12 cellular contexts compared by ENCODE assay signal in the genomic region with DNA sequence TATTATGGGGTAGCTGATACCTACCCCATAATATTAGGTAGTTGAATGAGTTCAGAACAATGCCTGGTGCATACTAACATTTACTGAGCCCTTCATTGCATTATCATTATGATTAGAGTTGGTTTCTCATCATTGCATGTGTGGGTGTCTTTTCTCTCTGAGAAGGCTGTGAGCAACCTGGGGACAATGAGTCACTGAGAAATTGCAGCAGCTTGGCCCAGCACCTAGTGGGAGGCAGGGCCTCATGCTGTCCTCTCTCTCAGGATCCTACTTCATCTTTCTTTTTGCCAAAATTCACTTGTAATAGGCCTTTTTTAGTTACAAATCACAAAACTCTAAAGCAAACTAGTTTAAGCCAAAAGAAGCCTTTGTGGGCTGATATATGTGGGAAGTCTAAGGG. TPM values are rescaled to one million over a fixed set of nuclear protein-coding genes. Genes with fewer than 3 reads are reported as not detected.
DNase-seq lines count a peak whose midpoint lies in the region; ATAC-seq and TF ChIP-seq lines count a peak whose summit lies in the region.
"Had no signal": no experiment of that assay in that cellular context is flagged by ENCODE, and none has a peak within 500 bp of the region (broad histone marks: within the 10 kb centered on the region; RNA-seq: fewer than 3 reads in every experiment).

No MANE protein-coding gene starts in this region.

- H3K9me3 ChIP-seq in gastroesophageal sphincter (peaks cover 0 to 1% (median 0%) of the 10 kb centered on the region in 3 donors), endodermal cell (ENCODE audit: control insufficient read depth, low read length) (no peaks in the 10 kb centered on the region)
- no peaks in the 10 kb centered on the region for H3K9me3 ChIP-seq in CD8-positive, alpha-beta T cell (ENCODE audit: low read length)
- H3K9me3 ChIP-seq: heart right ventricle had no signal

- no peaks in the 10 kb centered on the region for H3K27me3 Mint-ChIP-seq in stimulated activated naive B cell treated with anti-CD40 and anti-IgM and Interleukin-4, amounts not matched to agents 10 μg/mL and 1 μg/mL and 100 μg/mL, for 72 hours
- H3K27me3 Mint-ChIP-seq in CD8-positive, alpha-beta T cell (ENCODE audit: low read depth) = no peaks in the 10 kb centered on the region
- no peaks in the 10 kb centered on the region for H3K27me3 Mint-ChIP-seq in endodermal cell (ENCODE audit: insufficient read depth)
- H3K27me3 Mint-ChIP-seq: CD8-positive, alpha-beta memory T cell had no signal

- peaks cover 63 to 74% of the 10 kb centered on the region in 2 donors for H3K4me1 Mint-ChIP-seq in stimulated activated naive B cell treated with anti-CD40 and anti-IgM and Interleukin-4, amounts not matched to agents 10 μg/mL and 1 μg/mL and 100 μg/mL, for 72 hours
- H3K4me1 Mint-ChIP-seq in CD8-positive, alpha-beta T cell (ENCODE audit: low read depth) = peaks cover 50% of the 10 kb centered on the region
- peaks cover 4% of the 10 kb centered on the region for H3K4me1 Mint-ChIP-seq in endodermal cell

- H3K9me3 Mint-ChIP-seq in stimulated activated naive B cell treated with anti-CD40 and anti-IgM and Interleukin-4, amounts not matched to agents 10 μg/mL and 1 μg/mL and 100 μg/mL, for 72 hours = no peaks in the 10 kb centered on the region
- H3K9me3 Mint-ChIP-seq in CD8-positive, alpha-beta T cell = no peaks in the 10 kb centered on the region
- H3K9me3 Mint-ChIP-seq in endodermal cell = no peaks in the 10 kb centered on the region
- H3K9me3 Mint-ChIP-seq: CD8-positive, alpha-beta memory T cell had no signal

- POLR2A ChIA-PET in CD8-positive, alpha-beta T cell (lab: Charles Lee) = no interaction called here

- no peak overlapping the region for H3K4me3 ChIP-seq in gastroesophageal sphincter
- no peak overlapping the region for H3K4me3 ChIP-seq in CD8-positive, alpha-beta T cell (ENCODE audit: low read depth, low read length)
- H3K4me3 ChIP-seq in endodermal cell (ENCODE audit: low read length) = no peak overlapping the region
- H3K4me3 ChIP-seq: heart right ventricle had no signal

- no peaks in the 10 kb centered on the region for H3K27me3 ChIP-seq in gastroesophageal sphincter
- no peaks in the 10 kb centered on the region for H3K27me3 ChIP-seq in CD8-positive, alpha-beta T cell (ENCODE audit: insufficient read depth, low read length)
- H3K27me3 ChIP-seq in endodermal cell (ENCODE audit: control insufficient read depth, insufficient read depth, low read length, poor library complexity, severe bottlenecking) = no peaks in the 10 kb centered on the region
- H3K27me3 ChIP-seq: heart right ventricle had no signal

- H3K4me3 Mint-ChIP-seq in stimulated activated naive B cell treated with anti-CD40 and anti-IgM and Interleukin-4, amounts not matched to agents 10 μg/mL and 1 μg/mL and 100 μg/mL, for 72 hours = peak overlapping the region; percentile 2 to 44
- no peak overlapping the region for H3K4me3 Mint-ChIP-seq in CD8-positive, alpha-beta T cell
- H3K4me3 Mint-ChIP-seq in endodermal cell = no peak overlapping the region

- H3K36me3 ChIP-seq in gastroesophageal sphincter (peaks cover 0 to 42% of the 10 kb centered on the region in 2 donors), endodermal cell (ENCODE audit: control insufficient read depth, insufficient read depth, low read length) (peaks cover 15% of the 10 kb centered on the region)
- no peaks in the 10 kb centered on the region for H3K36me3 ChIP-seq in CD8-positive, alpha-beta T cell (ENCODE audit: insufficient read depth, low read length)

- H3K4me1 ChIP-seq in gastroesophageal sphincter = peaks cover 0 to 15% (median 0%) of the 10 kb centered on the region in 3 donors
- peaks cover 43% of the 10 kb centered on the region for H3K4me1 ChIP-seq in CD8-positive, alpha-beta T cell (ENCODE audit: insufficient read depth, low read length)
- no peaks in the 10 kb centered on the region for H3K4me1 ChIP-seq in endodermal cell (ENCODE audit: control insufficient read depth, insufficient read depth, low read length)

- H3K36me3 Mint-ChIP-seq in stimulated activated naive B cell treated with anti-CD40 and anti-IgM and Interleukin-4, amounts not matched to agents 10 μg/mL and 1 μg/mL and 100 μg/mL, for 72 hours = peaks cover 24 to 25% of the 10 kb centered on the region in 2 donors
- H3K36me3 Mint-ChIP-seq in CD8-positive, alpha-beta T cell = peaks cover 20% of the 10 kb centered on the region
- peaks cover 29% of the 10 kb centered on the region for H3K36me3 Mint-ChIP-seq in endodermal cell (ENCODE audit: low read depth)

- no peak for TF ChIP-seq CTCF in gastroesophageal sphincter (IDR thresholded peaks at IDR 0.05)
- TF ChIP-seq CTCF in CD8-positive, alpha-beta T cell (IDR thresholded peaks at IDR 0.05) = no peak
- no peak for TF ChIP-seq CTCF in endodermal cell (conservative IDR thresholded peaks at IDR 0.05)

- no peak overlapping the region for H3K9ac ChIP-seq in endodermal cell (ENCODE audit: extremely low read depth, low read length, poor library complexity, severe bottlenecking)

- intact Hi-C loops in CD8-positive, alpha-beta T cell (cut with DNase I, micrococcal nuclease) = no loop called here

- CTCF ChIA-PET in CD8-positive, alpha-beta T cell (lab: Charles Lee) = interaction anchor here (0.6 kb wide), 1 partner anchor 10 kb away, joined by 3 read pairs; no protein-coding TSS in a partner anchor

- H3K27ac ChIP-seq in gastroesophageal sphincter (no peak overlapping the region), endodermal cell (ENCODE audit: low read depth, low read length) (no peak overlapping the region)
- no peak overlapping the region for H3K27ac ChIP-seq in CD8-positive, alpha-beta T cell (ENCODE audit: low read depth, low read length)
- H3K27ac ChIP-seq: VCaP had no signal

- DNase-seq in activated CD4-positive, alpha-beta T cell treated with anti-CD3 and anti-CD28 coated beads for 4 hours = peak; percentile 48 to 57
- DNase-seq in activated CD4-positive, alpha-beta T cell treated with anti-CD3 and anti-CD28 coated beads, Interleukin-2, amount 50 U/mL, for 1 hour = no peak
- DNase-seq in activated CD8-positive, alpha-beta memory T cell treated with anti-CD3 and anti-CD28 coated beads, Interleukin-2, amount 50 U/mL, for 48 hours = peak; percentile 73
- DNase-seq in stimulated activated naive B cell treated with anti-CD40 and anti-IgM and Interleukin-4, amounts not matched to agents 10 μg/mL and 1 μg/mL and 100 μg/mL, for 72 hours = peak; percentile 48
- DNase-seq in CD8-positive, alpha-beta T cell = no peak
- no peak for DNase-seq in endodermal cell
- DNase-seq in HT-29 (ENCODE audit: low spot score) = no peak
- DNase-seq: heart right ventricle, NCI-H1092 treated with DMSO at 0.1 percent for 48 hours had no signal

- peak overlapping the region; percentile 98 for H3K27ac Mint-ChIP-seq in stimulated activated naive B cell treated with anti-CD40 and anti-IgM and Interleukin-4, amounts not matched to agents 10 μg/mL and 1 μg/mL and 100 μg/mL, for 72 hours
- no peak overlapping the region for H3K27ac Mint-ChIP-seq in CD8-positive, alpha-beta T cell
- no peak overlapping the region for H3K27ac Mint-ChIP-seq in endodermal cell

- no peak for TF ChIP-seq EP300 in gastroesophageal sphincter (IDR thresholded peaks at IDR 0.05)

- ATAC-seq in gastroesophageal sphincter = peak; percentile 72
- ATAC-seq in stimulated activated naive B cell treated with anti-CD40 and anti-IgM and Interleukin-4, amounts not matched to agents 10 μg/mL and 1 μg/mL and 100 μg/mL, for 72 hours (replicated peaks) = peak; percentile 52 to 59
- ATAC-seq in CD8-positive, alpha-beta T cell = no peak

- no peak for TF ChIP-seq POLR2A in gastroesophageal sphincter (IDR thresholded peaks at IDR 0.05)

RNA-seq across cellular contexts. Expression of a gene that starts 8.4 kb away (rescaled TPM):
- 10 to 100 TPM; 54.5 to 81.3 (median 69.7) TPM for total RNA-seq in gastroesophageal sphincter
- total RNA-seq in CD8-positive, alpha-beta T cell = not detected
- 10 to 100 TPM; 10.1 to 13.3 TPM for total RNA-seq in endodermal cell
- polyA plus RNA-seq in endodermal cell (2013, experiment 1 of 2) = 13.6 TPM
- polyA plus RNA-seq in endodermal cell (2013, experiment 2 of 2) = 14.6 TPM
- total RNA-seq in HT-29 (2014; rRNA removed; shearing (Covaris generic)) = 0.81 and 3.2 TPM in 2 replicates

RNA-seq across cellular contexts. Expression of a gene that starts 14.2 kb away (rescaled TPM):
- total RNA-seq in gastroesophageal sphincter (10 to 100 TPM; 54.6 to 82.2 (median 66.0) TPM), endodermal cell (10 to 100 TPM; 52.4 to 62.0 TPM)
- total RNA-seq in CD8-positive, alpha-beta T cell = 10 to 100 TPM in 1 of 2 experiments, 1 to 10 TPM in 1; 9.5 to 11.0 TPM
- 84.8 TPM for polyA plus RNA-seq in endodermal cell (2013, experiment 1 of 2)
- polyA plus RNA-seq in endodermal cell (2013, experiment 2 of 2) = 74.3 TPM
- 65.0 and 68.7 TPM in 2 replicates for total RNA-seq in HT-29 (2014; rRNA removed; shearing (Covaris generic))

RNA-seq across cellular contexts. Expression of a gene that starts 14.8 kb away (rescaled TPM):
- total RNA-seq in gastroesophageal sphincter (100 to 1,000 TPM; 157 to 203 (median 171) TPM), endodermal cell (100 to 1,000 TPM; 150 to 153 TPM)
- total RNA-seq in CD8-positive, alpha-beta T cell = 100 to 1,000 TPM in 1 of 2 experiments, 10 to 100 TPM in 1; 97.7 to 104 TPM
- polyA plus RNA-seq in endodermal cell (2013, experiment 1 of 2) = 114 TPM
- polyA plus RNA-seq in endodermal cell (2013, experiment 2 of 2) = 116 TPM
- total RNA-seq in HT-29 (2014; rRNA removed; shearing (Covaris generic)) = 155 and 192 TPM in 2 replicates

RNA-seq across cellular contexts. Expression of a gene that starts 28.4 kb away (rescaled TPM):
- total RNA-seq in gastroesophageal sphincter (10 to 100 TPM; 22.1 to 33.8 (median 25.9) TPM), endodermal cell (10 to 100 TPM; 28.6 to 34.0 TPM)
- total RNA-seq in CD8-positive, alpha-beta T cell = 1 to 10 TPM; 4.9 to 7.9 TPM
- polyA plus RNA-seq in endodermal cell (2013, experiment 1 of 2) = 26.9 TPM
- 28.9 TPM for polyA plus RNA-seq in endodermal cell (2013, experiment 2 of 2)
- 29.3 and 31.2 TPM in 2 replicates for total RNA-seq in HT-29 (2014; rRNA removed; shearing (Covaris generic))

RNA-seq across cellular contexts. Expression of a gene that starts 32.0 kb away (rescaled TPM):
- total RNA-seq in gastroesophageal sphincter (10 to 100 TPM in 3 of 4 donors, 1 to 10 TPM in 1; 6.2 to 71.3 (median 29.5) TPM), endodermal cell (10 to 100 TPM; 21.6 to 35.0 TPM)
- 10 to 100 TPM; 44.6 to 46.2 TPM for total RNA-seq in CD8-positive, alpha-beta T cell
- polyA plus RNA-seq in endodermal cell (2013, experiment 1 of 2) = 32.0 TPM
- polyA plus RNA-seq in endodermal cell (2013, experiment 2 of 2) = 27.1 TPM
- 3.4 and 5.3 TPM in 2 replicates for total RNA-seq in HT-29 (2014; rRNA removed; shearing (Covaris generic))

Comparison
In these comparisons a context has a peak if more than half of its experiments do, and no peak if none do; other contexts are left out.
1. DNase-seq: peak in activated CD4-positive, alpha-beta T cell treated with anti-CD3 and anti-CD28 coated beads for 4 hours (2 of 2), activated CD8-positive, alpha-beta memory T cell treated with anti-CD3 and anti-CD28 coated beads, Interleukin-2, amount 50 U/mL, for 48 hours (single experiment) and stimulated activated naive B cell treated with anti-CD40 and anti-IgM and Interleukin-4, amounts not matched to agents 10 μg/mL and 1 μg/mL and 100 μg/mL, for 72 hours (single experiment); none in activated CD4-positive, alpha-beta T cell treated with anti-CD3 and anti-CD28 coated beads, Interleukin-2, amount 50 U/mL, for 1 hour (single experiment), CD8-positive, alpha-beta T cell (0 of 7), endodermal cell (single experiment) and HT-29 (single experiment).
2. H3K4me3 Mint-ChIP-seq: peak in stimulated activated naive B cell treated with anti-CD40 and anti-IgM and Interleukin-4, amounts not matched to agents 10 μg/mL and 1 μg/mL and 100 μg/mL, for 72 hours (2 of 2); none in CD8-positive, alpha-beta T cell (single experiment) and endodermal cell (single experiment).